ENCODE assay signal across 31 cellular contexts in genomic region chr7:78996013-78996412, GRCh38.
"Had no signal": no experiment of that assay in that cellular context is flagged by ENCODE, and none has a peak within 500 bp of the region (broad histone marks: within the 10 kb centered on the region; RNA-seq: fewer than 3 reads in every experiment).

No MANE protein-coding gene starts in this region.

- ATAC-seq: activated CD8-positive, alpha-beta T cell treated with anti-CD3 and anti-CD28 coated beads for 36 hours; activated naive CD4-positive, alpha-beta T cell treated with anti-CD3 and anti-CD28 coated beads, Interleukin-2, amount 50 U/mL, for 72 hours; activated T-cell treated with anti-CD3 and anti-CD28 coated beads, Interleukin-2, amount 50 U/mL, for 4 hours; activated T-cell treated with anti-CD3 and anti-CD28 coated beads, Interleukin-2, amount 50 U/mL, for 72 hours; activated T-helper 17 cell treated with anti-CD3 and anti-CD28 coated beads, Interleukin-2, amount 50 U/mL, for 72 hours; body of pancreas had no signal

- H3K27ac ChIP-seq: adrenal gland, body of pancreas, brain microvascular endothelial cell, breast epithelium, VCaP had no signal

- H3K9me3 ChIP-seq: adrenal gland, body of pancreas, breast epithelium had no signal

- H3K36me3 ChIP-seq: adrenal gland, brain microvascular endothelial cell, breast epithelium had no signal

- H3K4me1 ChIP-seq: adrenal gland, body of pancreas, breast epithelium had no signal

- H3K27me3 ChIP-seq: adrenal gland, body of pancreas, brain microvascular endothelial cell, breast epithelium had no signal

- H3K4me3 ChIP-seq: adrenal gland, body of pancreas, breast epithelium had no signal

- DNase-seq: activated B cell treated with CpG ODN at 0.5 μM for 24 hours; activated CD4-positive, alpha-beta memory T cell treated with anti-CD3 and anti-CD28 coated beads for 36 hours; activated CD4-positive, alpha-beta T cell treated with anti-CD3 and anti-CD28 coated beads for 4 hours; activated CD4-positive, alpha-beta T cell treated with anti-CD3 and anti-CD28 coated beads, Interleukin-2, amount 10 ng/mL, durations not matched to agents 24 days and 14 days; activated CD4-positive, alpha-beta T cell treated with anti-CD3 and anti-CD28 coated beads, Interleukin-2, amount 50 U/mL, for 1 hour; activated CD4-positive, alpha-beta T cell treated with anti-CD3 and anti-CD28 coated beads, Interleukin-2, amount 50 U/mL, for 4 hours; activated CD4-positive, CD25-positive, alpha-beta regulatory T cell treated with anti-CD3 and anti-CD28 coated beads, Interleukin-2, amount 50 U/mL, for 72 hours; activated CD8-positive, alpha-beta memory T cell treated with anti-CD3 and anti-CD28 coated beads, Interleukin-2, amount 50 U/mL, for 4 hours; activated CD8-positive, alpha-beta T cell treated with anti-CD3 and anti-CD28 coated beads for 36 hours; activated effector memory CD4-positive, alpha-beta T cell treated with anti-CD3 and anti-CD28 coated beads, Interleukin-2, amount 50 U/mL, for 16 hours; activated gamma-delta T cell treated with Interleukin-2 at 50 U/mL for 16 hours; activated naive CD4-positive, alpha-beta T cell; activated naive CD4-positive, alpha-beta T cell treated with anti-CD3 and anti-CD28 coated beads for 36 hours; activated naive CD4-positive, alpha-beta T cell treated with anti-CD3 and anti-CD28 coated beads, Interleukin-2, amount 50 U/mL, for 16 hours; activated naive CD8-positive, alpha-beta T cell treated with anti-CD3 and anti-CD28 coated beads for 36 hours; activated T-cell treated with anti-CD3 and anti-CD28 coated beads for 4 hours; activated T-cell treated with anti-CD3 and anti-CD28 coated beads, Interleukin-2, amount 50 U/mL, for 1 hour; activated T-cell treated with anti-CD3 and anti-CD28 coated beads, Interleukin-2, amount 50 U/mL, for 4 hours; activated T-cell treated with anti-CD3 and anti-CD28 coated beads, Interleukin-2, amount 50 U/mL, for 72 hours; adrenal gland; amniotic stem cell; aorta; body of pancreas; brain microvascular endothelial cell; central memory CD4-positive, alpha-beta T cell; T-helper 2 cell; T-helper 9 cell had no signal
